In the genomic region with DNA sequence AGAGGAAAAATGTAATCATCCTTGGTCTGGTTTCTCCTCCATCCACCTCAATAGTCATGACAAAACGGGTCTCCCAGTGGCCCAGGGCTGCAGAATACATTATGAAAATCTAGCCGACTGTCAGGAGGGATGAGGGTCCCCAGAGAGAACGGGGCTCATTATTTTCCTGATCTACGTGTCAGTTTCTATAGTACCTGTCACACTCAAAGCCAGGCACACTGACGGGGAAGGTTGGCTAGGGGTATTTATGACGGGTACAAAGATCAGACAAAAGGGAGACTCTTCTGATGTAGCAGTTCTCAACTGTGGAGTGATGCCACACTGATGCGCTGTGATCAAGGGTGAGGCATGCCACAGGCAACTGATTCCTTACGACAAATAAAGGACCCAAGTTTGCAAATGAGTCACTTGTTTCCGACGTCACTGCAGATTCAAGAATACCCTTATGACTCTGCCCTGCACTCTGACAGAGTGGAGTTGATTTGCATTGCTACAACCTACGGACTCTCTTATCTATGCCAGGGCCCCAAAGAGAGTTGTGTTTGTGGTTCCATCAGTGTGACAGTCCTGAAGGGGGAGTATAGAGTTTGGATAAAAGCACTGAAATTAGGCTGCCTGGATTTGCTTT, we compare ENCODE assay signal across 8 cellular contexts.
A peak's percentile ranks its signal among the peaks of the same experiment; 100 is the strongest.
DNase-seq lines count a peak whose midpoint lies in the region; ATAC-seq and TF ChIP-seq lines count a peak whose summit lies in the region.

No MANE protein-coding gene starts in this region.

- H3K4me1 Mint-ChIP-seq in glutamatergic neuron (ENCODE audit: low read depth, unreplicated experiment), result peaks cover 10% of the 10 kb centered on the region
- H3K4me1 Mint-ChIP-seq in CD8-positive, alpha-beta memory T cell, result peaks cover 0 to 7% (median 0%) of the 10 kb centered on the region in 3 donors

- no peaks in the 10 kb centered on the region for H3K4me1 ChIP-seq in trophoblast cell (ENCODE audit: control insufficient read depth in 1 of 2, insufficient read depth in 2 of 2, low read length in 2 of 2)
- no peaks in the 10 kb centered on the region for H3K4me1 ChIP-seq in CD8-positive, alpha-beta memory T cell (ENCODE audit: insufficient read depth, low read length)
- no peaks in the 10 kb centered on the region for H3K4me1 ChIP-seq in aorta (ENCODE audit: control insufficient read depth in 1 of 2, insufficient read depth in 2 of 2, low read length in 2 of 2)

- H2BK12ac ChIP-seq in trophoblast cell (ENCODE audit: low read length), result no peak overlapping the region

- no peaks in the 10 kb centered on the region for H3K79me2 ChIP-seq in trophoblast cell (ENCODE audit: control insufficient read depth, insufficient read depth, low read length, poor library complexity)

- H3K27me3 ChIP-seq in trophoblast cell (ENCODE audit: insufficient read depth, low read length), result no peaks in the 10 kb centered on the region
- H3K27me3 ChIP-seq in CD8-positive, alpha-beta memory T cell (ENCODE audit: insufficient read depth, low read length, poor library complexity, severe bottlenecking), result no peaks in the 10 kb centered on the region
- no peaks in the 10 kb centered on the region for H3K27me3 ChIP-seq in aorta (ENCODE audit: control insufficient read depth in 1 of 2, insufficient read depth in 2 of 2, low read length in 1 of 2)

- H3K23ac ChIP-seq in trophoblast cell (ENCODE audit: low read length), result no peak overlapping the region

- no peak overlapping the region for H4K12ac ChIP-seq in trophoblast cell (ENCODE audit: low read depth, low read length)

- H3K27ac ChIP-seq in trophoblast cell (ENCODE audit: low read depth, low read length) (no peak overlapping the region), aorta (ENCODE audit: low read depth in 1 of 2, low read length in 2 of 2) (no peak overlapping the region)
- no peak overlapping the region for H3K27ac ChIP-seq in CD8-positive, alpha-beta memory T cell (ENCODE audit: low read depth, low read length)

- POLR2A ChIA-PET in CD8-positive, alpha-beta memory T cell (lab: Charles Lee), result no interaction called here

- H3K27me3 Mint-ChIP-seq in glutamatergic neuron (ENCODE audit: unreplicated experiment), result peaks cover 3% of the 10 kb centered on the region
- peaks cover 3 to 34% of the 10 kb centered on the region in 2 donors for H3K27me3 Mint-ChIP-seq in CD8-positive, alpha-beta memory T cell

- DNase-seq in trophoblast cell (peak; percentile 15 to 38), glutamatergic neuron (no peak), aorta (no peak), dermis blood vessel endothelial cell (no peak)
- no peak for DNase-seq in CD8-positive, alpha-beta memory T cell

- H3K27ac Mint-ChIP-seq in glutamatergic neuron (ENCODE audit: unreplicated experiment), result no peak overlapping the region
- H3K27ac Mint-ChIP-seq in CD8-positive, alpha-beta memory T cell, result no peak overlapping the region

- H3K36me3 Mint-ChIP-seq in glutamatergic neuron (ENCODE audit: unreplicated experiment), result no peaks in the 10 kb centered on the region
- H3K36me3 Mint-ChIP-seq in CD8-positive, alpha-beta memory T cell, result no peaks in the 10 kb centered on the region

- H4K8ac ChIP-seq in trophoblast cell (ENCODE audit: low read depth, low read length), result no peak overlapping the region

- no peak for TF ChIP-seq CTCF in glutamatergic neuron (IDR thresholded peaks at IDR 0.05; ENCODE audit: partially characterized antibody, unreplicated experiment)

- no peak overlapping the region for H3K4me2 ChIP-seq in trophoblast cell (ENCODE audit: low read length)

- H3K9me3 ChIP-seq in trophoblast cell (ENCODE audit: insufficient read depth, low read depth, low read length) (peaks cover 1% of the 10 kb centered on the region), aorta (ENCODE audit: control insufficient read depth, low read length) (no peaks in the 10 kb centered on the region)
- no peaks in the 10 kb centered on the region for H3K9me3 ChIP-seq in CD8-positive, alpha-beta memory T cell (ENCODE audit: low read length)

- CTCF ChIA-PET in CD8-positive, alpha-beta memory T cell (lab: Charles Lee), result no interaction called here

- H2AK5ac ChIP-seq in trophoblast cell (ENCODE audit: low read length), result no peak overlapping the region

- H2AFZ ChIP-seq in trophoblast cell (ENCODE audit: insufficient read depth, low read length, poor library complexity), result no peak overlapping the region

- H3K14ac ChIP-seq in trophoblast cell (ENCODE audit: low read length), result no peak overlapping the region

- H3K79me1 ChIP-seq in trophoblast cell (ENCODE audit: low read length), result no peaks in the 10 kb centered on the region

- H2BK120ac ChIP-seq in trophoblast cell (ENCODE audit: insufficient read depth, low read length, poor library complexity), result no peak overlapping the region

- H2BK5ac ChIP-seq in trophoblast cell (ENCODE audit: low read depth, low read length, poor library complexity), result no peak overlapping the region

- no peak overlapping the region for H3K18ac ChIP-seq in trophoblast cell (ENCODE audit: low read length)

- no peak overlapping the region for H3K9ac ChIP-seq in trophoblast cell (ENCODE audit: low read length)

- no peak overlapping the region for H4K91ac ChIP-seq in trophoblast cell (ENCODE audit: low read depth, low read length)

- ATAC-seq in GM18868 (IDR thresholded peaks at IDR 0.05; ENCODE audit: unreplicated experiment), result peak; percentile 95
- ATAC-seq in GM21529 (IDR thresholded peaks at IDR 0.05; ENCODE audit: unreplicated experiment), result peak; percentile 94
- peak; percentile 97 for ATAC-seq in HG03520 (IDR thresholded peaks at IDR 0.05; ENCODE audit: unreplicated experiment)
- ATAC-seq in aorta (ENCODE audit: low FRiP score), result no peak

- H3K9me3 Mint-ChIP-seq in glutamatergic neuron (ENCODE audit: unreplicated experiment), result peaks cover 4% of the 10 kb centered on the region
- H3K9me3 Mint-ChIP-seq in CD8-positive, alpha-beta memory T cell, result peaks cover 0 to 3% (median 0%) of the 10 kb centered on the region in 5 donors

- H3K4me3 ChIP-seq in trophoblast cell (ENCODE audit: low read depth, low read length), result no peak overlapping the region
- no peak overlapping the region for H3K4me3 ChIP-seq in CD8-positive, alpha-beta memory T cell (ENCODE audit: low read length)
- H3K4me3 ChIP-seq in aorta (ENCODE audit: low read length in 2 of 2), result no peak overlapping the region

- H3K4me3 Mint-ChIP-seq in glutamatergic neuron (ENCODE audit: unreplicated experiment), result no peak overlapping the region
- no peak overlapping the region for H3K4me3 Mint-ChIP-seq in CD8-positive, alpha-beta memory T cell

- no CpG with 5 or more reads among the region's 11 CpGs for WGBS in trophoblast cell (ENCODE audit: extremely low coverage, insufficient coverage, insufficient read length)
- WGBS in aorta, 2 donors, result 87 to 88% methylated on average over 11 of the region's 11 CpGs

- H3K36me3 ChIP-seq in trophoblast cell (ENCODE audit: control insufficient read depth in 1 of 2, insufficient read depth in 2 of 2, low read length in 2 of 2) (no peaks in the 10 kb centered on the region), aorta (ENCODE audit: control insufficient read depth in 1 of 2, insufficient read depth in 2 of 2, low read length in 1 of 2) (no peaks in the 10 kb centered on the region)
- H3K36me3 ChIP-seq in CD8-positive, alpha-beta memory T cell (ENCODE audit: insufficient read depth, low read length), result no peaks in the 10 kb centered on the region

- intact Hi-C loops in aorta (cut with DNase I), result no loop called here

- H3K4ac ChIP-seq in trophoblast cell (ENCODE audit: low read depth, low read length), result no peak overlapping the region

Comparison
In these comparisons a context has a peak if more than half of its experiments do, and no peak if none do; other contexts are left out.
1. DNase-seq: peak in trophoblast cell (2 of 2); none in glutamatergic neuron (single experiment), CD8-positive, alpha-beta memory T cell (0 of 5), aorta (0 of 2) and dermis blood vessel endothelial cell (single experiment).